21 cellular contexts compared by ENCODE assay signal in genomic region chr1:24048205-24048869, GRCh38.
A peak's percentile ranks its signal among the peaks of the same experiment; 100 is the strongest.
DNase-seq lines count a peak whose midpoint lies in the region; ATAC-seq lines count a peak whose summit lies in the region.
"Had no signal": no experiment of that assay in that cellular context is flagged by ENCODE, and none has a peak within 500 bp of the region (broad histone marks: within the 10 kb centered on the region; RNA-seq: fewer than 3 reads in every experiment).

No MANE protein-coding gene starts in this region.

- DNase-seq in EH (ENCODE audit: low read depth) (peak; percentile 38), HT-29 (ENCODE audit: low spot score) (peak; percentile 73), astrocyte of the hippocampus (ENCODE audit: low read depth, low spot score) (peak; percentile 29), kidney tubule cell (ENCODE audit: low spot score) (peak; percentile 66), left ventricle myocardium superior (no peak)
- DNase-seq in stimulated activated naive CD8-positive, alpha-beta T cell treated with anti-CD3 and anti-CD28 coated beads, Interleukin-15, Interleukin-2, amounts not matched to agents 100 U/mL and 50 U/mL, for 24 hours, result no peak
- DNase-seq: activated CD4-positive, alpha-beta T cell treated with anti-CD3 and anti-CD28 coated beads, Interleukin-2, amount 50 U/mL, for 4 hours; CD8-positive, alpha-beta T cell; left colon; midbrain; MM.1S; NCI-H1436 treated with DMSO at 0.1 percent for 48 hours; NCI-H2171 treated with DMSO at 0.1 percent for 48 hours; NCI-H774; SIG-M5; stimulated activated CD4-positive, alpha-beta T cell treated with anti-CD3 and anti-CD28 coated beads, Interleukin-1b, Interleukin-23, amount 100 ng/mL, for 48 hours; stimulated activated naive B cell treated with anti-CD40 and anti-IgM and Interleukin-4, amounts not matched to agents 10 μg/mL and 1 μg/mL and 100 μg/mL, for 72 hours; T-helper 17 cell had no signal

- no peak for ATAC-seq in GM21737 (IDR thresholded peaks at IDR 0.05; ENCODE audit: unreplicated experiment)
- ATAC-seq in left ventricle myocardium superior, result no peak
- no peak for ATAC-seq in stimulated activated naive CD8-positive, alpha-beta T cell treated with anti-CD3 and anti-CD28 coated beads, Interleukin-15, Interleukin-2, amounts not matched to agents 100 U/mL and 50 U/mL, for 24 hours
- ATAC-seq: CD8-positive, alpha-beta T cell; HCT116; left colon; natural killer cell treated with Interleukin-12 subunit alpha and Interleukin-12 subunit beta and Interleukin-15 and Interleukin-18, amount 100 ng/mL, for 72 hours; stimulated activated naive B cell treated with anti-CD40 and anti-IgM and Interleukin-4, amounts not matched to agents 10 μg/mL and 1 μg/mL and 100 μg/mL, for 72 hours; T-helper 17 cell had no signal

- intact Hi-C loops in left ventricle myocardium superior (cut with micrococcal nuclease), result no loop called here

Comparison
In these comparisons a context has a peak if more than half of its experiments do, and no peak if none do; other contexts are left out.
1. DNase-seq: peak in EH (single experiment), HT-29 (single experiment), astrocyte of the hippocampus (single experiment) and kidney tubule cell (single experiment); none in left ventricle myocardium superior (single experiment) and stimulated activated naive CD8-positive, alpha-beta T cell treated with anti-CD3 and anti-CD28 coated beads, Interleukin-15, Interleukin-2, amounts not matched to agents 100 U/mL and 50 U/mL, for 24 hours (single experiment).